Comparison of ENCODE assay signal across 9 cellular contexts in the genomic region with DNA sequence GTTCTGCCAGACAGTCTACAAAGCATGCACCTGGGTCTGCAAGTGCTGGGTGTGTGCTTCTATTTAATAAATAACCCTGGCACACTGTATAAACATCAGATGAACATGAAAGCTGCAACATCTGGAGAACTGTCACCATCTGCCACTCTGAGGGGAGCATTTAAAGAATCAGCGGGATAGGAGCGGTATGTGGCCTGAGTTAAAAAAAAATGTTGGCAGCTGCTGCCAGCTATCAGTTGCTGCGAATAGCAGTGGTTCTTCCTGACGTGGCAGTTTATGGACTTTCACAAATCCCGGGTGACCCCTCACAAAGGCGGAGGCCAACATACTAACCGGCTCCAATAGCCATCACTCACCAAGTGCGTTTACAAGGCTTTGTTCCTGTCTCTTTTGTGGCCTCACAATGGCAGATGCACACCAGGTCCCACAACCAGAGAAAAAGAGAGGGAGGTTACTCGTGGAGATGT.
DNase-seq lines count a peak whose midpoint lies in the region; ATAC-seq, FAIRE-seq and TF ChIP-seq lines count a peak whose summit lies in the region.
"Had no signal": no experiment of that assay in that cellular context is flagged by ENCODE, and none has a peak within 500 bp of the region (broad histone marks: within the 10 kb centered on the region; RNA-seq: fewer than 3 reads in every experiment).

No MANE protein-coding gene starts in this region.

- ATAC-seq in heart left ventricle = peak; percentile 73 to 80 (median 76)
- no peak for ATAC-seq in GM19023 (IDR thresholded peaks at IDR 0.05; ENCODE audit: unreplicated experiment)
- no peak for ATAC-seq in HG03045 (IDR thresholded peaks at IDR 0.05; ENCODE audit: unreplicated experiment)

- no peak for FAIRE-seq in GM19239 (lab: Jason Lieb, UNC)

- WGBS in heart left ventricle, 4 donors = 28 to 41% (median 30%) methylated on average over 9 of the region's 9 CpGs
- 70 to 85% (median 77%) methylated on average over 9 of the region's 9 CpGs for WGBS in spleen, 5 donors

- H3K4me3 ChIP-seq in heart left ventricle = no peak overlapping the region
- H3K4me3 ChIP-seq in spleen = no peak overlapping the region

- no peaks in the 10 kb centered on the region for H3K9me3 ChIP-seq in heart left ventricle
- H3K9me3 ChIP-seq in spleen = no peaks in the 10 kb centered on the region

- H3K27ac ChIP-seq in heart left ventricle (peak overlapping the region in 10 of 12 donors; percentile 18 to 70 (median 50)), spleen (peak overlapping the region in 6 of 8 donors; percentile 1 to 56 (median 30))

- DNase-seq in LHCN-M2 (ENCODE audit: low read depth) (peak; percentile 71), NCI-H748 treated with DMSO at 0.1 percent for 48 hours (lab: John Stamatoyannopoulos, UW) (peak; percentile 93), heart left ventricle (peak in 4 of 5 donors; percentile 26 to 44 (median 36)), spleen (no peak), NAMALWA (ENCODE audit: low spot score) (no peak), GM19239 (ENCODE audit: insufficient read length, low spot score) (no peak)
- DNase-seq: substantia nigra had no signal

- intact Hi-C loops in heart left ventricle (cut with DNase I) (loop anchor here in 3 of 10 donors (5.0 to 10.0 kb wide), 3 partner anchors 92 to 242 kb away; a partner anchor contains a TSS), spleen (cut with DNase I; ENCODE audit: low total_unique reads) (no loop called here)

- TF ChIP-seq POLR2A in heart left ventricle (IDR thresholded peaks at IDR 0.05) (no peak), spleen (IDR thresholded peaks at IDR 0.05) (no peak)

- peaks cover 0 to 33% (median 11%) of the 10 kb centered on the region in 12 donors for H3K4me1 ChIP-seq in heart left ventricle
- H3K4me1 ChIP-seq in spleen = peaks cover 0 to 3% (median 0%) of the 10 kb centered on the region in 6 donors

- H3K27me3 ChIP-seq in heart left ventricle (no peaks in the 10 kb centered on the region), spleen (replicated peaks in 1 of 7) (no peaks in the 10 kb centered on the region)

- TF ChIP-seq CTCF in heart left ventricle (IDR thresholded peaks at IDR 0.05) (no peak), spleen (IDR thresholded peaks at IDR 0.05 in 8 of 11, conservative IDR thresholded peaks at IDR 0.05 in 3 of 11) (no peak)

- no peaks in the 10 kb centered on the region for H3K36me3 ChIP-seq in heart left ventricle
- H3K36me3 ChIP-seq in spleen = no peaks in the 10 kb centered on the region

Comparison
In these comparisons a context has a peak if more than half of its experiments do, and no peak if none do; other contexts are left out.
1. DNase-seq: peak in LHCN-M2 (single experiment), NCI-H748 treated with DMSO at 0.1 percent for 48 hours (single experiment) and heart left ventricle (4 of 5); none in spleen (single experiment), NAMALWA (single experiment) and GM19239 (single experiment).
2. ATAC-seq: peak in heart left ventricle (4 of 4); none in GM19023 (single experiment) and HG03045 (single experiment).